Comparison of ENCODE assay signal across 8 cellular contexts in the genomic region with DNA sequence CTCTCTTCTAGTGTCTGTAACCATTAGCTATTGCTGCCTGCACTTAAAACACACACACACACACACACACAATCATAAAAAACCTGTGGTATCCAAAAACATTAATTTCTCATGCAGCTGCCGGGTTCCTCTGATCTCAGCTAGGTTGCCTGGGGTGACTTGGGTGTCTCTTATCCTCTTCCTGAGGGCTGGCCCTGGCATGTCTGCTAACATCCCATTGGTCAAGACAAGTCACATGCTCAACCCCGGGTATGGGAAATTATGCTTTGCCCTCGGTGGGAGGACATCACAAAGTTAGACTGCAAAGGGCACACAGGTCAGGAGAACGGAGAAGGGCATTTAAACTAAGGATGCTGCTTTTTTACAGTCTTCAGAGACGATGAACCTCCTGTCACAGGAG. TPM values are rescaled to one million over a fixed set of nuclear protein-coding genes. Genes with fewer than 3 reads are reported as not detected.
A peak's percentile ranks its signal among the peaks of the same experiment; 100 is the strongest.
DNase-seq lines count a peak whose midpoint lies in the region; ATAC-seq and TF ChIP-seq lines count a peak whose summit lies in the region.

No MANE protein-coding gene starts in this region.

- H3K27me3 ChIP-seq in breast epithelium = no peaks in the 10 kb centered on the region
- no peaks in the 10 kb centered on the region for H3K27me3 ChIP-seq in lower lobe of right lung (ENCODE audit: low read depth)
- no peaks in the 10 kb centered on the region for H3K27me3 ChIP-seq in dorsolateral prefrontal cortex
- H3K27me3 ChIP-seq in gastroesophageal sphincter = peaks cover 8% of the 10 kb centered on the region

- no TSS peak for BruUV-seq in MCF 10A (replicated peaks; lab: Mats Ljungman, UMichigan)

- TF ChIP-seq POLR2A in breast epithelium (IDR thresholded peaks at IDR 0.05) = no peak
- TF ChIP-seq POLR2A in gastroesophageal sphincter (IDR thresholded peaks at IDR 0.05) = no peak

- H3K36me3 ChIP-seq in breast epithelium (no peaks in the 10 kb centered on the region), lower lobe of right lung (no peaks in the 10 kb centered on the region), gastroesophageal sphincter (no peaks in the 10 kb centered on the region)

- H3K27ac Mint-ChIP-seq in MCF 10A (ENCODE audit: low read depth, unreplicated experiment) = no peak overlapping the region
- H3K27ac Mint-ChIP-seq in activated T-helper 1 cell treated with anti-CD3 and anti-CD28 coated beads, Interleukin-12 subunit alpha, Interleukin-12 subunit beta, Interleukin-2, Interleukin-4 antibody, amounts not matched to agents 30 ng/mL and 10 ng/mL and 1 ng/mL, durations not matched to agents 14 hours and 24 hours and 36 hours = no peak overlapping the region

- CTCF ChIA-PET in MCF 10A (lab: Yijun Ruan, JAX) = interaction anchor here (0.6 to 7.0 kb wide), 8 partner anchors 21 to 277 kb away, joined by 3 to 93 read pairs (median 4); no protein-coding TSS in a partner anchor

- H3K4me3 ChIP-seq in breast epithelium (no peak overlapping the region), lower lobe of right lung (no peak overlapping the region), dorsolateral prefrontal cortex (no peak overlapping the region), gastroesophageal sphincter (no peak overlapping the region)

- H3K27ac ChIP-seq in breast epithelium (no peak overlapping the region), lower lobe of right lung (no peak overlapping the region), dorsolateral prefrontal cortex (peak overlapping the region in 10 of 59 donors; percentile 33 to 65 (median 48)), gastroesophageal sphincter (no peak overlapping the region)

- DNase-seq in MCF 10A (ENCODE audit: unreplicated experiment) (peak; percentile 52), breast epithelium (ENCODE audit: low spot score in 2 of 2) (no peak), NCI-H226 (peak; percentile 47), lower lobe of right lung (peak; percentile 30), dorsolateral prefrontal cortex (no peak)
- DNase-seq in activated T-helper 1 cell treated with anti-CD3 and anti-CD28 coated beads, Interleukin-12 subunit alpha, Interleukin-12 subunit beta, Interleukin-2, Interleukin-4 antibody, amounts not matched to agents 30 ng/mL and 10 ng/mL and 1 ng/mL, durations not matched to agents 14 hours and 24 hours and 36 hours (ENCODE audit: low spot score) = peak; percentile 6

- POLR2A ChIA-PET in MCF 10A (lab: Yijun Ruan, JAX) = interaction anchor here (0.6 kb wide), 1 partner anchor 333 kb away, joined by 3 read pairs; no protein-coding TSS in a partner anchor

- no peaks in the 10 kb centered on the region for H3K9me3 Mint-ChIP-seq in MCF 10A (ENCODE audit: unreplicated experiment)
- no peaks in the 10 kb centered on the region for H3K9me3 Mint-ChIP-seq in activated T-helper 1 cell treated with anti-CD3 and anti-CD28 coated beads, Interleukin-12 subunit alpha, Interleukin-12 subunit beta, Interleukin-2, Interleukin-4 antibody, amounts not matched to agents 30 ng/mL and 10 ng/mL and 1 ng/mL, durations not matched to agents 14 hours and 24 hours and 36 hours

- H3K4me1 ChIP-seq in breast epithelium = no peaks in the 10 kb centered on the region
- peaks cover 12% of the 10 kb centered on the region for H3K4me1 ChIP-seq in lower lobe of right lung
- H3K4me1 ChIP-seq in gastroesophageal sphincter = peaks cover 0 to 12% (median 0%) of the 10 kb centered on the region in 3 donors

- peak overlapping the region; percentile 17 for H3K4me3 Mint-ChIP-seq in MCF 10A (ENCODE audit: unreplicated experiment)
- no peak overlapping the region for H3K4me3 Mint-ChIP-seq in activated T-helper 1 cell treated with anti-CD3 and anti-CD28 coated beads, Interleukin-12 subunit alpha, Interleukin-12 subunit beta, Interleukin-2, Interleukin-4 antibody, amounts not matched to agents 30 ng/mL and 10 ng/mL and 1 ng/mL, durations not matched to agents 14 hours and 24 hours and 36 hours

- peaks cover 12% of the 10 kb centered on the region for H3K4me1 Mint-ChIP-seq in MCF 10A (ENCODE audit: insufficient read depth, unreplicated experiment)
- H3K4me1 Mint-ChIP-seq in activated T-helper 1 cell treated with anti-CD3 and anti-CD28 coated beads, Interleukin-12 subunit alpha, Interleukin-12 subunit beta, Interleukin-2, Interleukin-4 antibody, amounts not matched to agents 30 ng/mL and 10 ng/mL and 1 ng/mL, durations not matched to agents 14 hours and 24 hours and 36 hours (ENCODE audit: low read depth) = peaks cover 5% of the 10 kb centered on the region

- ATAC-seq in lower lobe of right lung (no peak), GM18502 (IDR thresholded peaks at IDR 0.05; ENCODE audit: poor library complexity, unreplicated experiment) (no peak), gastroesophageal sphincter (no peak)

- no peak for TF ChIP-seq EP300 in gastroesophageal sphincter (IDR thresholded peaks at IDR 0.05)

- 40 to 50% methylated on average over 1 to 3 of the region's 5 CpGs for WGBS in gastroesophageal sphincter (ENCODE audit: low coverage in 1 of 2), 2 donors

- no peaks in the 10 kb centered on the region for H3K27me3 Mint-ChIP-seq in MCF 10A (ENCODE audit: insufficient read depth, unreplicated experiment)
- H3K27me3 Mint-ChIP-seq in activated T-helper 1 cell treated with anti-CD3 and anti-CD28 coated beads, Interleukin-12 subunit alpha, Interleukin-12 subunit beta, Interleukin-2, Interleukin-4 antibody, amounts not matched to agents 30 ng/mL and 10 ng/mL and 1 ng/mL, durations not matched to agents 14 hours and 24 hours and 36 hours (ENCODE audit: insufficient read depth) = peaks cover 5% of the 10 kb centered on the region

- intact Hi-C loops in MCF 10A (cut with micrococcal nuclease) (no loop called here), breast epithelium (cut with DNase I; ENCODE audit: low total_unique reads) (loop anchor here (5.0 kb wide), 2 partner anchors 180 to 265 kb away; no protein-coding TSS in a partner anchor), lower lobe of right lung (cut with DNase I) (loop anchor here (10.0 kb wide), 1 partner anchor 253 kb away; no protein-coding TSS in a partner anchor), dorsolateral prefrontal cortex (cut with DNase I) (loop anchor here in 1 of 2 donors (10.0 kb wide), 1 partner anchor 353 kb away; no protein-coding TSS in a partner anchor)
- intact Hi-C loops in activated T-helper 1 cell treated with anti-CD3 and anti-CD28 coated beads, Interleukin-12 subunit alpha, Interleukin-12 subunit beta, Interleukin-2, Interleukin-4 antibody, amounts not matched to agents 30 ng/mL and 10 ng/mL and 1 ng/mL, durations not matched to agents 14 hours and 24 hours and 36 hours (cut with micrococcal nuclease) = no loop called here

- no peak for TF ChIP-seq CTCF in MCF 10A (IDR thresholded peaks at IDR 0.05; ENCODE audit: unreplicated experiment)
- TF ChIP-seq CTCF in breast epithelium (IDR thresholded peaks at IDR 0.05) = no peak
- TF ChIP-seq CTCF in lower lobe of right lung (IDR thresholded peaks at IDR 0.05) = no peak
- no peak for TF ChIP-seq CTCF in dorsolateral prefrontal cortex (IDR thresholded peaks at IDR 0.05 in 54 of 56, conservative IDR thresholded peaks at IDR 0.05 in 2 of 56; ENCODE audit: low read depth in 1 of 56, partially characterized antibody in 56 of 56)
- TF ChIP-seq CTCF in gastroesophageal sphincter (IDR thresholded peaks at IDR 0.05) = no peak

- H3K9me3 ChIP-seq in breast epithelium (peaks cover 0 to 10% of the 10 kb centered on the region in 2 donors), lower lobe of right lung (no peaks in the 10 kb centered on the region), gastroesophageal sphincter (peaks cover 0 to 14% (median 0%) of the 10 kb centered on the region in 3 donors)

- no peaks in the 10 kb centered on the region for H3K36me3 Mint-ChIP-seq in MCF 10A (ENCODE audit: insufficient read depth, unreplicated experiment)
- H3K36me3 Mint-ChIP-seq in activated T-helper 1 cell treated with anti-CD3 and anti-CD28 coated beads, Interleukin-12 subunit alpha, Interleukin-12 subunit beta, Interleukin-2, Interleukin-4 antibody, amounts not matched to agents 30 ng/mL and 10 ng/mL and 1 ng/mL, durations not matched to agents 14 hours and 24 hours and 36 hours (ENCODE audit: low read depth) = no peaks in the 10 kb centered on the region

RNA-seq across cellular contexts. Expression of a gene that starts 55.7 kb away (rescaled TPM):
- total RNA-seq in MCF 10A (2022) = 0.09 and 0.15 TPM in 2 replicates
- 1 to 10 TPM in 2 of 3 donors, under 1 TPM in 1; 0.64 to 6.4 (median 2.0) TPM for total RNA-seq in breast epithelium
- total RNA-seq in activated T-helper 1 cell treated with anti-CD3 and anti-CD28 coated beads, Interleukin-12 subunit alpha, Interleukin-12 subunit beta, Interleukin-2, Interleukin-4 antibody, amounts not matched to agents 30 ng/mL and 10 ng/mL and 1 ng/mL, durations not matched to agents 14 hours and 24 hours and 36 hours = not detected in 2 replicates
- 7.7 TPM for total RNA-seq in lower lobe of right lung
- 1 to 10 TPM in 8 of 120 experiments, under 1 TPM in 77, not detected in 35; 0.12 to 2.1 (median 0.49) TPM for total RNA-seq in dorsolateral prefrontal cortex
- under 1 TPM in 3 of 4 donors, not detected in 1; 0.13 to 0.82 (median 0.19) TPM for total RNA-seq in gastroesophageal sphincter

Comparison
In these comparisons a context has a peak if more than half of its experiments do, and no peak if none do; other contexts are left out.
1. DNase-seq: peak in MCF 10A (single experiment), NCI-H226 (single experiment), activated T-helper 1 cell treated with anti-CD3 and anti-CD28 coated beads, Interleukin-12 subunit alpha, Interleukin-12 subunit beta, Interleukin-2, Interleukin-4 antibody, amounts not matched to agents 30 ng/mL and 10 ng/mL and 1 ng/mL, durations not matched to agents 14 hours and 24 hours and 36 hours (single experiment) and lower lobe of right lung (single experiment); none in breast epithelium (0 of 2) and dorsolateral prefrontal cortex (0 of 10).
2. intact Hi-C loops: an anchor here in breast epithelium (5.0 kb wide) and lower lobe of right lung (10.0 kb wide); none called in MCF 10A and activated T-helper 1 cell treated with anti-CD3 and anti-CD28 coated beads, Interleukin-12 subunit alpha, Interleukin-12 subunit beta, Interleukin-2, Interleukin-4 antibody, amounts not matched to agents 30 ng/mL and 10 ng/mL and 1 ng/mL, durations not matched to agents 14 hours and 24 hours and 36 hours.